28 cellular contexts compared by ENCODE assay signal in the genomic region with DNA sequence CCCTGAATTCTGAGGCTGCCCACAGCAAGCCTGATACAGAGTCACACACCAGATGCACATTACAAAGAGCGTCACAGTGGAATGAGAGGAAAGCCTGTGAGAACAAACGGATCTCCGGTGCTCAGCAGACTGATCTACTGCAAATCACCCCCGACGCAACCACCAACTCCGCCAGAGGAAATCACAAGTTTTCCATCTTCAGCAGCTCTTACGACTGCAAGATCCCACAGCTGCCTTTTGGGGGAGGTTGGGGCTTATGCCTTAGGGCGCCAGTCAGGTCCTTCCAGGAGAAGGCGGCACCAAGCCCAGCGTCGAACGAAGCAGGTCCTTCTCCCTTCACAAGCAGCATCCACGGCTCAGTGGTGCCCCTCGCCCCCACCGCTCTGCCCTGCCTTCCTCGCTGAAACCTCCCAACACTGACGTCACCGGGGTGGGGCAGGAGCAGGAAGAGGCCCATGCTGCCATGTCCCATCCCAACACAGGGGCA.
"Had no signal": no experiment of that assay in that cellular context is flagged by ENCODE, and none has a peak within 500 bp of the region (broad histone marks: within the 10 kb centered on the region; RNA-seq: fewer than 3 reads in every experiment).

No MANE protein-coding gene starts in this region.

- H3K9me3 ChIP-seq: neutrophil, pancreas, psoas muscle, spleen, suprapubic skin, testis, tibial artery, transverse colon, vagina had no signal

- DNase-seq: naive thymus-derived CD4-positive, alpha-beta T cell; natural killer cell; nucleus accumbens; right cardiac atrium; stimulated activated CD4-positive, alpha-beta T cell treated with anti-CD3 and anti-CD28 coated beads, Interleukin-12 subunit alpha, Interleukin-12 subunit beta, amount 100 ng/mL, for 4 hours; stimulated activated CD4-positive, alpha-beta T cell treated with anti-CD3 and anti-CD28 coated beads, Interleukin-1b, Interleukin-23, amount 100 ng/mL, for 48 hours; stimulated activated CD4-positive, alpha-beta T cell treated with anti-CD3 and anti-CD28 coated beads, Interleukin-4, amount 100 ng/mL, for 1 hour; stimulated activated CD4-positive, alpha-beta T cell treated with anti-CD3 and anti-CD28 coated beads, Interleukin-4, amount 100 ng/mL, for 4 hours; stimulated activated CD8-positive, alpha-beta memory T cell treated with anti-CD3 and anti-CD28 coated beads, Interleukin-4, amount 100 ng/mL, for 48 hours; stimulated activated naive CD4-positive, alpha-beta T cell; stimulated activated naive CD8-positive, alpha-beta T cell treated with anti-CD3 and anti-CD28 coated beads, Interleukin-15, amount 100 ng/mL, for 72 hours; stimulated activated naive CD8-positive, alpha-beta T cell treated with anti-CD3 and anti-CD28 coated beads, Interleukin-15, Interleukin-2, amounts not matched to agents 100 U/mL and 50 U/mL, for 24 hours; substantia nigra; testis; transverse colon had no signal

- H3K4me1 ChIP-seq: pancreas, psoas muscle, suprapubic skin, testis, tibial artery, transverse colon, vagina had no signal

- H3K27ac ChIP-seq: neural progenitor cell, neutrophil, pancreas, psoas muscle, skin epidermis, spleen, suprapubic skin, testis, tibial artery, transverse colon, vagina had no signal

- H3K4me3 ChIP-seq: neural progenitor cell, pancreas, psoas muscle, skin epidermis, smooth muscle cell, spleen, suprapubic skin, testis, tibial artery, transverse colon, vagina had no signal

- H3K27me3 ChIP-seq: neural progenitor cell, neutrophil, pancreas, testis, transverse colon, vagina had no signal

- ATAC-seq: naive thymus-derived CD4-positive, alpha-beta T cell; natural killer cell; pancreas; psoas muscle; right cardiac atrium; sciatic nerve; stimulated activated memory B cell treated with anti-CD40 and anti-IgM and Interleukin-4, amounts not matched to agents 10 μg/mL and 1 μg/mL and 100 μg/mL, for 72 hours; stimulated activated naive CD8-positive, alpha-beta T cell treated with anti-CD3 and anti-CD28 coated beads, Interleukin-15, amount 100 ng/mL, for 72 hours; stimulated activated naive CD8-positive, alpha-beta T cell treated with anti-CD3 and anti-CD28 coated beads, Interleukin-15, Interleukin-2, amounts not matched to agents 100 U/mL and 50 U/mL, for 24 hours had no signal

- H3K36me3 ChIP-seq: neural progenitor cell, neutrophil, pancreas, spleen, suprapubic skin, tibial artery, transverse colon, vagina had no signal

- H3K4me2 ChIP-seq: neural progenitor cell, smooth muscle cell had no signal

- H3K9ac ChIP-seq: neural progenitor cell had no signal

- FAIRE-seq: pancreas, urothelium cell line had no signal

- H2AFZ ChIP-seq: neural progenitor cell had no signal
